28 cellular contexts compared by ENCODE assay signal in the genomic region with DNA sequence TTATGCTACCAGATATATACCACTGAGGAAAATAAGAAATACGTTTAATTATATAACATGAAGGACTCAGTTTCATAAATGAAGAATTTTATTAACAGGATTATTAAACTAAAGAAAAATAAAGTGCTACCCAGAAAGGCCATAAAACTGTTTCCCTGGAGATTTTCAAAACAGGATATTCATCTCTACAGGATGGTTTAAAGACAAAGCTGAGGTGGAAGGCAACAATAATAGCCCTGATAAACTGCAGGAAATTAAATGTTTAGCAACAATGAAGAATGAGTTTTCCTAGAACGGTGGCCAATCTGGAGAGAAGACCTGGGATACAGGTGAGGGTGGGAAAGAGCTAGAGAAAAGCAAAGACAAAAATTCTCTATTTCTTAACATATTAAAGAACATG.
"Had no signal": no experiment of that assay in that cellular context is flagged by ENCODE, and none has a peak within 500 bp of the region (broad histone marks: within the 10 kb centered on the region; RNA-seq: fewer than 3 reads in every experiment).

No MANE protein-coding gene starts in this region.

- H3K27me3 ChIP-seq: brain microvascular endothelial cell, cardiac muscle cell, MG63, Peyer's patch had no signal

- H3K9me3 ChIP-seq: MG63, Peyer's patch had no signal

- H3K9me3 Mint-ChIP-seq: activated B cell treated with CpG ODN at 0.5 μM for 24 hours; activated CD4-positive, alpha-beta T cell treated with anti-CD3 and anti-CD28 coated beads, Interleukin-2, amount 10 ng/mL, durations not matched to agents 24 days and 14 days; activated naive CD4-positive, alpha-beta T cell treated with anti-CD3 and anti-CD28 coated beads for 36 hours; activated naive CD8-positive, alpha-beta T cell treated with anti-CD3 and anti-CD28 coated beads for 36 hours; activated T-cell treated with anti-CD3 and anti-CD28 coated beads, Interleukin-2, amount 50 U/mL, for 24 hours; activated T-helper 1 cell treated with anti-CD3 and anti-CD28 coated beads, Interleukin-12 subunit alpha, Interleukin-12 subunit beta, Interleukin-2, Interleukin-4 antibody, amounts not matched to agents 30 ng/mL and 10 ng/mL and 1 ng/mL, durations not matched to agents 14 hours and 24 hours and 36 hours; T-helper 1 cell treated with Interleukin-12 subunit alpha and Interleukin-12 subunit beta and Interleukin-4 antibody, amounts not matched to agents 30 μg/mL and 1 μg/mL, for 36 hours had no signal

- H3K4me3 Mint-ChIP-seq: activated B cell treated with CpG ODN at 0.5 μM for 24 hours; activated CD4-positive, alpha-beta T cell treated with anti-CD3 and anti-CD28 coated beads, Interleukin-2, amount 10 ng/mL, durations not matched to agents 24 days and 14 days; activated CD8-positive, alpha-beta memory T cell treated with anti-CD3 and anti-CD28 coated beads, Interleukin-2, amount 10 ng/mL, durations not matched to agents 7 days and 5 days; activated naive CD4-positive, alpha-beta T cell treated with anti-CD3 and anti-CD28 coated beads for 36 hours; activated naive CD8-positive, alpha-beta T cell treated with anti-CD3 and anti-CD28 coated beads for 36 hours; activated T-cell treated with anti-CD3 and anti-CD28 coated beads, Interleukin-2, amount 50 U/mL, for 24 hours; activated T-helper 1 cell treated with anti-CD3 and anti-CD28 coated beads, Interleukin-12 subunit alpha, Interleukin-12 subunit beta, Interleukin-2, Interleukin-4 antibody, amounts not matched to agents 30 ng/mL and 10 ng/mL and 1 ng/mL, durations not matched to agents 14 hours and 24 hours and 36 hours; T-helper 1 cell treated with Interleukin-12 subunit alpha and Interleukin-12 subunit beta and Interleukin-4 antibody, amounts not matched to agents 30 μg/mL and 1 μg/mL, for 36 hours had no signal

- H3K27me3 Mint-ChIP-seq: activated B cell treated with CpG ODN at 0.5 μM for 24 hours; activated CD4-positive, alpha-beta T cell treated with anti-CD3 and anti-CD28 coated beads, Interleukin-2, amount 10 ng/mL, durations not matched to agents 24 days and 14 days; activated CD8-positive, alpha-beta memory T cell treated with anti-CD3 and anti-CD28 coated beads, Interleukin-2, amount 10 ng/mL, durations not matched to agents 7 days and 5 days; activated naive CD8-positive, alpha-beta T cell treated with anti-CD3 and anti-CD28 coated beads for 36 hours; activated T-cell treated with anti-CD3 and anti-CD28 coated beads, Interleukin-2, amount 50 U/mL, for 24 hours had no signal

- H3K27ac ChIP-seq: brain microvascular endothelial cell, Peyer's patch had no signal

- H3K27ac Mint-ChIP-seq: activated B cell treated with CpG ODN at 0.5 μM for 24 hours; activated CD4-positive, alpha-beta T cell treated with anti-CD3 and anti-CD28 coated beads, Interleukin-2, amount 10 ng/mL, durations not matched to agents 24 days and 14 days; activated CD8-positive, alpha-beta memory T cell treated with anti-CD3 and anti-CD28 coated beads, Interleukin-2, amount 10 ng/mL, durations not matched to agents 7 days and 5 days; activated naive CD4-positive, alpha-beta T cell treated with anti-CD3 and anti-CD28 coated beads for 36 hours; activated naive CD8-positive, alpha-beta T cell treated with anti-CD3 and anti-CD28 coated beads for 36 hours; activated T-cell treated with anti-CD3 and anti-CD28 coated beads, Interleukin-2, amount 50 U/mL, for 24 hours; activated T-helper 1 cell treated with anti-CD3 and anti-CD28 coated beads, Interleukin-12 subunit alpha, Interleukin-12 subunit beta, Interleukin-2, Interleukin-4 antibody, amounts not matched to agents 30 ng/mL and 10 ng/mL and 1 ng/mL, durations not matched to agents 14 hours and 24 hours and 36 hours; T-helper 1 cell treated with Interleukin-12 subunit alpha and Interleukin-12 subunit beta and Interleukin-4 antibody, amounts not matched to agents 30 μg/mL and 1 μg/mL, for 36 hours had no signal

- H3K4me3 ChIP-seq: cardiac muscle cell, MG63, Peyer's patch had no signal

- ATAC-seq: activated CD8-positive, alpha-beta memory T cell treated with anti-CD3 and anti-CD28 coated beads, Interleukin-2, amount 10 ng/mL, durations not matched to agents 7 days and 5 days had no signal

- H3K36me3 ChIP-seq: brain microvascular endothelial cell, cardiac muscle cell, MG63, Peyer's patch had no signal

- DNase-seq: activated B cell treated with CpG ODN at 0.5 μM for 24 hours; activated CD4-positive, alpha-beta T cell treated with anti-CD3 and anti-CD28 coated beads for 1 hour; activated CD4-positive, alpha-beta T cell treated with anti-CD3 and anti-CD28 coated beads, Interleukin-2, amount 10 ng/mL, durations not matched to agents 24 days and 14 days; activated CD4-positive, alpha-beta T cell treated with anti-CD3 and anti-CD28 coated beads, Interleukin-2, amount 50 U/mL, for 48 hours; activated CD8-positive, alpha-beta memory T cell treated with anti-CD3 and anti-CD28 coated beads, Interleukin-2, amount 10 ng/mL, durations not matched to agents 7 days and 5 days; activated effector memory CD4-positive, alpha-beta T cell treated with Interleukin-2 at 50 U/mL for 16 hours; activated naive CD4-positive, alpha-beta T cell treated with anti-CD3 and anti-CD28 coated beads for 36 hours; activated naive CD8-positive, alpha-beta T cell treated with anti-CD3 and anti-CD28 coated beads for 36 hours; activated T-cell treated with anti-CD3 and anti-CD28 coated beads, Interleukin-2, amount 50 U/mL, for 24 hours; brain microvascular endothelial cell; MG63; MV-4-11; NCI-H1092 treated with DMSO at 0.1 percent for 48 hours; NCI-H1417 treated with DMSO at 0.1 percent for 48 hours; NCI-H1694; NCI-H2029; NCI-H2107; NCI-H2171 treated with DMSO at 0.1 percent for 48 hours; NCI-H226; NCI-H510A; NCI-H526 treated with DMSO at 0.1 percent for 48 hours; NK-92 treated with Interleukin-12 subunit alpha and Interleukin-12 subunit beta, amount 100 ng/mL, for 24 hours; OCI-M1; Peyer's patch; SHP77 treated with DMSO at 0.1 percent for 48 hours had no signal
